1 cellular context compared by ENCODE assay signal in genomic region chr3:182792901-182793662, GRCh38.
TF ChIP-seq lines count a peak whose summit lies in the region.

ATP11B (plus strand) TSS chr3:182793504; CDS start chr3:182793760, 256 bp downstream.

TF ChIP-seq in H1, 55 proteins besides CTCF, POLR2A, EP300 and RAD21:
- TF ChIP-seq RBBP5 (IDR thresholded peaks at IDR 0.05; ENCODE audit: borderline replicate concordance, low read depth, low read length) (0 out of 2 replicates have a peak, but pooled peaks have one; percentile 70), RXRA (IDR thresholded peaks at IDR 0.05; ENCODE audit: insufficient read depth, low read depth, low read length) (no peak), BCL11A (IDR thresholded peaks at IDR 0.05; ENCODE audit: low read depth in 2 of 2, low read length in 2 of 2) (no peak), CBX5 (IDR thresholded peaks at IDR 0.05; ENCODE audit: low read depth, low read length) (no peak), KDM1A (IDR thresholded peaks at IDR 0.05; ENCODE audit: borderline replicate concordance, low read length) (no peak), TAF7 (optimal IDR thresholded peaks at IDR 0.05; ENCODE audit: borderline replicate concordance, low read depth, low read length) (no peak), GABPA (IDR thresholded peaks at IDR 0.05; ENCODE audit: borderline replicate concordance, insufficient read depth, low read length) (no peak), ATF3 (IDR thresholded peaks at IDR 0.05; ENCODE audit: insufficient read depth, low read depth, low read length) (no peak), EZH2 (IDR thresholded peaks at IDR 0.05; ENCODE audit: low read depth, low read length, severe bottlenecking) (no peak), RFX5 (IDR thresholded peaks at IDR 0.05; ENCODE audit: borderline replicate concordance, low read depth, low read length) (no peak), SIRT6 (IDR thresholded peaks at IDR 0.05; ENCODE audit: low read length) (no peak), HDAC2 (IDR thresholded peaks at IDR 0.05; ENCODE audit: borderline replicate concordance in 1 of 2, low read depth in 2 of 2, low read length in 2 of 2) (no peak; a peak in 1 of 4 replicates), SIN3A (conservative IDR thresholded peaks at IDR 0.05 in 1 of 2, IDR thresholded peaks at IDR 0.05 in 1 of 2; ENCODE audit: low read depth in 1 of 2, low read length in 2 of 2) (no peak), GTF2F1 (IDR thresholded peaks at IDR 0.05; ENCODE audit: borderline replicate concordance, low read depth, low read length) (no peak), EGR1 (IDR thresholded peaks at IDR 0.05; ENCODE audit: borderline replicate concordance, low read depth, low read length) (0 out of 2 replicates have a peak, but pooled peaks have one; percentile 24), YY1 (IDR thresholded peaks at IDR 0.05; ENCODE audit: low read depth, low read length) (no peak), TAF1 (IDR thresholded peaks at IDR 0.05; ENCODE audit: low read depth, low read length) (no peak; the same call in 1 of the 2 replicates), ZNF274 (IDR thresholded peaks at IDR 0.05; ENCODE audit: borderline replicate concordance, extremely low read depth, low read length) (no peak), ATF2 (IDR thresholded peaks at IDR 0.05; ENCODE audit: low read length) (no peak), MAFK (IDR thresholded peaks at IDR 0.05; ENCODE audit: low read depth, low read length) (no peak), POLR2AphosphoS5 (IDR thresholded peaks at IDR 0.05; ENCODE audit: low read depth, low read length) (0 out of 2 replicates have a peak, but pooled peaks have one; percentile 27), KDM5A (IDR thresholded peaks at IDR 0.05; ENCODE audit: low read length) (no peak), BACH1 (IDR thresholded peaks at IDR 0.05; ENCODE audit: low read length) (peak; percentile 54; the same call in 1 of the 2 replicates), NANOG (IDR thresholded peaks at IDR 0.05; ENCODE audit: insufficient read depth, low read depth, low read length, poor library complexity, severe bottlenecking) (no peak), BRCA1 (IDR thresholded peaks at IDR 0.05; ENCODE audit: low read depth, low read length) (no peak), CTBP2 (IDR thresholded peaks at IDR 0.05; ENCODE audit: borderline replicate concordance, insufficient read depth, insufficient read length, low read length) (no peak), JUN (IDR thresholded peaks at IDR 0.05; ENCODE audit: low read depth, low read length) (no peak), CHD2 (IDR thresholded peaks at IDR 0.05; ENCODE audit: low read length) (no peak), FOSL1 (IDR thresholded peaks at IDR 0.05; ENCODE audit: insufficient read depth, low read depth, low read length) (no peak), CREB1 (IDR thresholded peaks at IDR 0.05) (peak; percentile 83), HDAC6 (IDR thresholded peaks at IDR 0.05; ENCODE audit: low read depth, low read length) (no peak), CBX8 (IDR thresholded peaks at IDR 0.05; ENCODE audit: borderline replicate concordance, low read depth, low read length) (no peak), POU5F1 (IDR thresholded peaks at IDR 0.05; ENCODE audit: low read depth, low read length) (no peak), CHD1 (IDR thresholded peaks at IDR 0.05; ENCODE audit: low read depth, low read length) (no peak), PHF8 (conservative IDR thresholded peaks at IDR 0.05; ENCODE audit: low read depth, low read length) (peak; percentile 80), TBP (IDR thresholded peaks at IDR 0.05; ENCODE audit: low read depth, low read length) (peak; percentile 40; the same call in 1 of the 2 replicates), SP1 (IDR thresholded peaks at IDR 0.05; ENCODE audit: low read depth, low read length) (no peak), TEAD4 (IDR thresholded peaks at IDR 0.05; ENCODE audit: low read depth, low read length) (no peak), CEBPB (IDR thresholded peaks at IDR 0.05; ENCODE audit: low read depth, low read length) (no peak), JUND (IDR thresholded peaks at IDR 0.05; ENCODE audit: low read length) (no peak), NRF1 (IDR thresholded peaks at IDR 0.05; ENCODE audit: low read depth, low read length) (no peak), KDM4A (IDR thresholded peaks at IDR 0.05; ENCODE audit: low read depth, low read length, severe bottlenecking) (peak; percentile 64), USF2 (IDR thresholded peaks at IDR 0.05; ENCODE audit: low read length) (no peak), SIX5 (IDR thresholded peaks at IDR 0.05; ENCODE audit: low read depth, low read length) (no peak), ASH2L (IDR thresholded peaks at IDR 0.05; ENCODE audit: low read length) (peak; percentile 65), SP4 (IDR thresholded peaks at IDR 0.05; ENCODE audit: low read length) (no peak), SUZ12 (IDR thresholded peaks at IDR 0.05; ENCODE audit: low read length) (no peak), SP2 (IDR thresholded peaks at IDR 0.05; ENCODE audit: low read length) (no peak), SAP30 (IDR thresholded peaks at IDR 0.05; ENCODE audit: insufficient read depth, insufficient replicate concordance, low read length) (peak; percentile 46), RNF2 (IDR thresholded peaks at IDR 0.05; ENCODE audit: borderline replicate concordance, low read depth, low read length, missing control alignments, poor library complexity, severe bottlenecking) (no peak), SRF (IDR thresholded peaks at IDR 0.05; ENCODE audit: low read depth, low read length) (no peak), TCF12 (IDR thresholded peaks at IDR 0.05; ENCODE audit: low read depth, low read length) (no peak)
- TF ChIP-seq, protein P1, sequence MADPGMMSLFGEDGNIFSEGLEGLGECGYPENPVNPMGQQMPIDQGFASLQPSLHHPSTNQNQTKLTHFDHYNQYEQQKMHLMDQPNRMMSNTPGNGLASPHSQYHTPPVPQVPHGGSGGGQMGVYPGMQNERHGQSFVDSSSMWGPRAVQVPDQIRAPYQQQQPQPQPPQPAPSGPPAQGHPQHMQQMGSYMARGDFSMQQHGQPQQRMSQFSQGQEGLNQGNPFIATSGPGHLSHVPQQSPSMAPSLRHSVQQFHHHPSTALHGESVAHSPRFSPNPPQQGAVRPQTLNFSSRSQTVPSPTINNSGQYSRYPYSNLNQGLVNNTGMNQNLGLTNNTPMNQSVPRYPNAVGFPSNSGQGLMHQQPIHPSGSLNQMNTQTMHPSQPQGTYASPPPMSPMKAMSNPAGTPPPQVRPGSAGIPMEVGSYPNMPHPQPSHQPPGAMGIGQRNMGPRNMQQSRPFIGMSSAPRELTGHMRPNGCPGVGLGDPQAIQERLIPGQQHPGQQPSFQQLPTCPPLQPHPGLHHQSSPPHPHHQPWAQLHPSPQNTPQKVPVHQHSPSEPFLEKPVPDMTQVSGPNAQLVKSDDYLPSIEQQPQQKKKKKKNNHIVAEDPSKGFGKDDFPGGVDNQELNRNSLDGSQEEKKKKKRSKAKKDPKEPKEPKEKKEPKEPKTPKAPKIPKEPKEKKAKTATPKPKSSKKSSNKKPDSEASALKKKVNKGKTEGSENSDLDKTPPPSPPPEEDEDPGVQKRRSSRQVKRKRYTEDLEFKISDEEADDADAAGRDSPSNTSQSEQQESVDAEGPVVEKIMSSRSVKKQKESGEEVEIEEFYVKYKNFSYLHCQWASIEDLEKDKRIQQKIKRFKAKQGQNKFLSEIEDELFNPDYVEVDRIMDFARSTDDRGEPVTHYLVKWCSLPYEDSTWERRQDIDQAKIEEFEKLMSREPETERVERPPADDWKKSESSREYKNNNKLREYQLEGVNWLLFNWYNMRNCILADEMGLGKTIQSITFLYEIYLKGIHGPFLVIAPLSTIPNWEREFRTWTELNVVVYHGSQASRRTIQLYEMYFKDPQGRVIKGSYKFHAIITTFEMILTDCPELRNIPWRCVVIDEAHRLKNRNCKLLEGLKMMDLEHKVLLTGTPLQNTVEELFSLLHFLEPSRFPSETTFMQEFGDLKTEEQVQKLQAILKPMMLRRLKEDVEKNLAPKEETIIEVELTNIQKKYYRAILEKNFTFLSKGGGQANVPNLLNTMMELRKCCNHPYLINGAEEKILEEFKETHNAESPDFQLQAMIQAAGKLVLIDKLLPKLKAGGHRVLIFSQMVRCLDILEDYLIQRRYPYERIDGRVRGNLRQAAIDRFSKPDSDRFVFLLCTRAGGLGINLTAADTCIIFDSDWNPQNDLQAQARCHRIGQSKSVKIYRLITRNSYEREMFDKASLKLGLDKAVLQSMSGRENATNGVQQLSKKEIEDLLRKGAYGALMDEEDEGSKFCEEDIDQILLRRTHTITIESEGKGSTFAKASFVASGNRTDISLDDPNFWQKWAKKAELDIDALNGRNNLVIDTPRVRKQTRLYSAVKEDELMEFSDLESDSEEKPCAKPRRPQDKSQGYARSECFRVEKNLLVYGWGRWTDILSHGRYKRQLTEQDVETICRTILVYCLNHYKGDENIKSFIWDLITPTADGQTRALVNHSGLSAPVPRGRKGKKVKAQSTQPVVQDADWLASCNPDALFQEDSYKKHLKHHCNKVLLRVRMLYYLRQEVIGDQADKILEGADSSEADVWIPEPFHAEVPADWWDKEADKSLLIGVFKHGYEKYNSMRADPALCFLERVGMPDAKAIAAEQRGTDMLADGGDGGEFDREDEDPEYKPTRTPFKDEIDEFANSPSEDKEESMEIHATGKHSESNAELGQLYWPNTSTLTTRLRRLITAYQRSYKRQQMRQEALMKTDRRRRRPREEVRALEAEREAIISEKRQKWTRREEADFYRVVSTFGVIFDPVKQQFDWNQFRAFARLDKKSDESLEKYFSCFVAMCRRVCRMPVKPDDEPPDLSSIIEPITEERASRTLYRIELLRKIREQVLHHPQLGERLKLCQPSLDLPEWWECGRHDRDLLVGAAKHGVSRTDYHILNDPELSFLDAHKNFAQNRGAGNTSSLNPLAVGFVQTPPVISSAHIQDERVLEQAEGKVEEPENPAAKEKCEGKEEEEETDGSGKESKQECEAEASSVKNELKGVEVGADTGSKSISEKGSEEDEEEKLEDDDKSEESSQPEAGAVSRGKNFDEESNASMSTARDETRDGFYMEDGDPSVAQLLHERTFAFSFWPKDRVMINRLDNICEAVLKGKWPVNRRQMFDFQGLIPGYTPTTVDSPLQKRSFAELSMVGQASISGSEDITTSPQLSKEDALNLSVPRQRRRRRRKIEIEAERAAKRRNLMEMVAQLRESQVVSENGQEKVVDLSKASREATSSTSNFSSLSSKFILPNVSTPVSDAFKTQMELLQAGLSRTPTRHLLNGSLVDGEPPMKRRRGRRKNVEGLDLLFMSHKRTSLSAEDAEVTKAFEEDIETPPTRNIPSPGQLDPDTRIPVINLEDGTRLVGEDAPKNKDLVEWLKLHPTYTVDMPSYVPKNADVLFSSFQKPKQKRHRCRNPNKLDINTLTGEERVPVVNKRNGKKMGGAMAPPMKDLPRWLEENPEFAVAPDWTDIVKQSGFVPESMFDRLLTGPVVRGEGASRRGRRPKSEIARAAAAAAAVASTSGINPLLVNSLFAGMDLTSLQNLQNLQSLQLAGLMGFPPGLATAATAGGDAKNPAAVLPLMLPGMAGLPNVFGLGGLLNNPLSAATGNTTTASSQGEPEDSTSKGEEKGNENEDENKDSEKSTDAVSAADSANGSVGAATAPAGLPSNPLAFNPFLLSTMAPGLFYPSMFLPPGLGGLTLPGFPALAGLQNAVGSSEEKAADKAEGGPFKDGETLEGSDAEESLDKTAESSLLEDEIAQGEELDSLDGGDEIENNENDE (IDR thresholded peaks at IDR 0.05; ENCODE audit: insufficient replicate concordance, low read length) = no peak
- TF ChIP-seq, protein P2, sequence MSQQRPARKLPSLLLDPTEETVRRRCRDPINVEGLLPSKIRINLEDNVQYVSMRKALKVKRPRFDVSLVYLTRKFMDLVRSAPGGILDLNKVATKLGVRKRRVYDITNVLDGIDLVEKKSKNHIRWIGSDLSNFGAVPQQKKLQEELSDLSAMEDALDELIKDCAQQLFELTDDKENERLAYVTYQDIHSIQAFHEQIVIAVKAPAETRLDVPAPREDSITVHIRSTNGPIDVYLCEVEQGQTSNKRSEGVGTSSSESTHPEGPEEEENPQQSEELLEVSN (IDR thresholded peaks at IDR 0.05) = no peak
- TF ChIP-seq, protein P3, sequence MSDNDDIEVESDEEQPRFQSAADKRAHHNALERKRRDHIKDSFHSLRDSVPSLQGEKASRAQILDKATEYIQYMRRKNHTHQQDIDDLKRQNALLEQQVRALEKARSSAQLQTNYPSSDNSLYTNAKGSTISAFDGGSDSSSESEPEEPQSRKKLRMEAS (IDR thresholded peaks at IDR 0.05) = no peak
